In genomic region chr16:50282955-50283631, GRCh38 we compare ENCODE assay signal across 1 cellular context.
TF ChIP-seq lines count a peak whose summit lies in the region.

No MANE protein-coding gene starts in this region.

TF ChIP-seq in GM12878, 131 proteins besides CTCF, POLR2A, EP300 and RAD21:
- TF ChIP-seq SUPT20H (IDR thresholded peaks at IDR 0.05; ENCODE audit: borderline replicate concordance, control insufficient read depth, low read depth, low read length) (no peak), SMAD1 (IDR thresholded peaks at IDR 0.05; ENCODE audit: low read depth, partially characterized antibody) (no peak), CEBPZ (IDR thresholded peaks at IDR 0.05; ENCODE audit: low read depth, low read length) (no peak), TCF7 (IDR thresholded peaks at IDR 0.05; ENCODE audit: borderline replicate concordance) (no peak), YY1 (IDR thresholded peaks at IDR 0.05; ENCODE audit: low read depth, low read length) (no peak), HSF1 (IDR thresholded peaks at IDR 0.05; ENCODE audit: low read depth, low read length) (no peak), BCLAF1 (IDR thresholded peaks at IDR 0.05) (no peak), RAD51 (IDR thresholded peaks at IDR 0.05) (no peak), SRF (IDR thresholded peaks at IDR 0.05; ENCODE audit: low read depth in 2 of 2, low read length in 2 of 2) (no peak), ELK1 (IDR thresholded peaks at IDR 0.05; ENCODE audit: low read depth, low read length) (no peak), NR2C1 (IDR thresholded peaks at IDR 0.05) (no peak), NFIC (IDR thresholded peaks at IDR 0.05; ENCODE audit: low read depth, low read length) (no peak), REST (IDR thresholded peaks at IDR 0.05; ENCODE audit: low read depth, low read length) (no peak)
